Comparison of ENCODE assay signal across 1 cellular context in genomic region chr1:12191242-12192032, GRCh38.
A peak's percentile ranks its signal among the peaks of the same experiment; 100 is the strongest.
TF ChIP-seq lines count a peak whose summit lies in the region.

No MANE protein-coding gene starts in this region.

TF ChIP-seq in HEK293, 187 proteins besides CTCF, POLR2A, EP300 and RAD21 (continued from another document):
- TF ChIP-seq, protein P1, sequence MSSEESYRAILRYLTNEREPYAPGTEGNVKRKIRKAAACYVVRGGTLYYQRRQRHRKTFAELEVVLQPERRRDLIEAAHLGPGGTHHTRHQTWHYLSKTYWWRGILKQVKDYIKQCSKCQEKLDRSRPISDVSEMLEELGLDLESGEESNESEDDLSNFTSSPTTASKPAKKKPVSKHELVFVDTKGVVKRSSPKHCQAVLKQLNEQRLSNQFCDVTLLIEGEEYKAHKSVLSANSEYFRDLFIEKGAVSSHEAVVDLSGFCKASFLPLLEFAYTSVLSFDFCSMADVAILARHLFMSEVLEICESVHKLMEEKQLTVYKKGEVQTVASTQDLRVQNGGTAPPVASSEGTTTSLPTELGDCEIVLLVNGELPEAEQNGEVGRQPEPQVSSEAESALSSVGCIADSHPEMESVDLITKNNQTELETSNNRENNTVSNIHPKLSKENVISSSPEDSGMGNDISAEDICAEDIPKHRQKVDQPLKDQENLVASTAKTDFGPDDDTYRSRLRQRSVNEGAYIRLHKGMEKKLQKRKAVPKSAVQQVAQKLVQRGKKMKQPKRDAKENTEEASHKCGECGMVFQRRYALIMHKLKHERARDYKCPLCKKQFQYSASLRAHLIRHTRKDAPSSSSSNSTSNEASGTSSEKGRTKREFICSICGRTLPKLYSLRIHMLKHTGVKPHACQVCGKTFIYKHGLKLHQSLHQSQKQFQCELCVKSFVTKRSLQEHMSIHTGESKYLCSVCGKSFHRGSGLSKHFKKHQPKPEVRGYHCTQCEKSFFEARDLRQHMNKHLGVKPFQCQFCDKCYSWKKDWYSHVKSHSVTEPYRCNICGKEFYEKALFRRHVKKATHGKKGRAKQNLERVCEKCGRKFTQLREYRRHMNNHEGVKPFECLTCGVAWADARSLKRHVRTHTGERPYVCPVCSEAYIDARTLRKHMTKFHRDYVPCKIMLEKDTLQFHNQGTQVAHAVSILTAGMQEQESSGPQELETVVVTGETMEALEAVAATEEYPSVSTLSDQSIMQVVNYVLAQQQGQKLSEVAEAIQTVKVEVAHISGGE (tag by site-specific recombination; conservative IDR thresholded peaks at IDR 0.05; ENCODE audit: low read depth) = no peak
- TF ChIP-seq, protein P2, sequence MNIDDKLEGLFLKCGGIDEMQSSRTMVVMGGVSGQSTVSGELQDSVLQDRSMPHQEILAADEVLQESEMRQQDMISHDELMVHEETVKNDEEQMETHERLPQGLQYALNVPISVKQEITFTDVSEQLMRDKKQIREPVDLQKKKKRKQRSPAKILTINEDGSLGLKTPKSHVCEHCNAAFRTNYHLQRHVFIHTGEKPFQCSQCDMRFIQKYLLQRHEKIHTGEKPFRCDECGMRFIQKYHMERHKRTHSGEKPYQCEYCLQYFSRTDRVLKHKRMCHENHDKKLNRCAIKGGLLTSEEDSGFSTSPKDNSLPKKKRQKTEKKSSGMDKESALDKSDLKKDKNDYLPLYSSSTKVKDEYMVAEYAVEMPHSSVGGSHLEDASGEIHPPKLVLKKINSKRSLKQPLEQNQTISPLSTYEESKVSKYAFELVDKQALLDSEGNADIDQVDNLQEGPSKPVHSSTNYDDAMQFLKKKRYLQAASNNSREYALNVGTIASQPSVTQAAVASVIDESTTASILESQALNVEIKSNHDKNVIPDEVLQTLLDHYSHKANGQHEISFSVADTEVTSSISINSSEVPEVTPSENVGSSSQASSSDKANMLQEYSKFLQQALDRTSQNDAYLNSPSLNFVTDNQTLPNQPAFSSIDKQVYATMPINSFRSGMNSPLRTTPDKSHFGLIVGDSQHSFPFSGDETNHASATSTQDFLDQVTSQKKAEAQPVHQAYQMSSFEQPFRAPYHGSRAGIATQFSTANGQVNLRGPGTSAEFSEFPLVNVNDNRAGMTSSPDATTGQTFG (tag by site-specific recombination; IDR thresholded peaks at IDR 0.05; ENCODE audit: borderline replicate concordance) = no peak
- TF ChIP-seq ZNF202 (tag by site-specific recombination; IDR thresholded peaks at IDR 0.05; ENCODE audit: borderline replicate concordance) (no peak), ZNF324 (tag by site-specific recombination; IDR thresholded peaks at IDR 0.05) (no peak), ZNF354C (tag by site-specific recombination; IDR thresholded peaks at IDR 0.05; ENCODE audit: borderline replicate concordance, low read depth) (no peak), ZFP69B (tag by site-specific recombination; IDR thresholded peaks at IDR 0.05) (no peak), ZNF366 (tag by site-specific recombination; conservative IDR thresholded peaks at IDR 0.05) (no peak), ZNF600 (tag by site-specific recombination; IDR thresholded peaks at IDR 0.05) (peak; percentile 38; the same call in 1 of the 2 replicates), ZBTB20 (tag by site-specific recombination; IDR thresholded peaks at IDR 0.05) (no peak), ZNF777 (tag by site-specific recombination; IDR thresholded peaks at IDR 0.05; ENCODE audit: borderline replicate concordance) (no peak), ZNF843 (tag by site-specific recombination; IDR thresholded peaks at IDR 0.05) (no peak), ZNF624 (tag by site-specific recombination; IDR thresholded peaks at IDR 0.05) (no peak), ZNF335 (tag by site-specific recombination; conservative IDR thresholded peaks at IDR 0.05) (no peak), ZFHX2 (tag by site-specific recombination; conservative IDR thresholded peaks at IDR 0.05) (peak; percentile 56), RBAK (tag by site-specific recombination; IDR thresholded peaks at IDR 0.05) (no peak), GLIS1 (tag by site-specific recombination; IDR thresholded peaks at IDR 0.05) (peak; percentile 29; the same call in 1 of the 2 replicates), ZNF302 (tag by site-specific recombination; IDR thresholded peaks at IDR 0.05; ENCODE audit: low read depth) (no peak), ZNF341 (tag by site-specific recombination; IDR thresholded peaks at IDR 0.05; ENCODE audit: low read depth) (peak; percentile 96), ZNF560 (tag by site-specific recombination; IDR thresholded peaks at IDR 0.05; ENCODE audit: borderline replicate concordance) (no peak), PRDM1 (tag by site-specific recombination; IDR thresholded peaks at IDR 0.05) (no peak), ZNF248 (tag by site-specific recombination; IDR thresholded peaks at IDR 0.05) (no peak), ZNF704 (tag by site-specific recombination; IDR thresholded peaks at IDR 0.05) (no peak), ZNF404 (tag by site-specific recombination; IDR thresholded peaks at IDR 0.05) (no peak), ZNF449 (tag by site-specific recombination; IDR thresholded peaks at IDR 0.05) (no peak), ZNF394 (tag by site-specific recombination; IDR thresholded peaks at IDR 0.05; ENCODE audit: borderline replicate concordance) (peak; percentile 71; the same call in 1 of the 2 replicates), OSR2 (tag by site-specific recombination; IDR thresholded peaks at IDR 0.05) (no peak), ZFP3 (tag by site-specific recombination; IDR thresholded peaks at IDR 0.05; ENCODE audit: low read depth) (no peak), ZIC2 (tag by site-specific recombination; IDR thresholded peaks at IDR 0.05) (no peak), ZNF660 (tag by site-specific recombination; IDR thresholded peaks at IDR 0.05) (no peak), HOXD13 (CRISPR knock-in tag; IDR thresholded peaks at IDR 0.05; ENCODE audit: borderline replicate concordance) (no peak), KLF16 (tag by site-specific recombination; IDR thresholded peaks at IDR 0.05) (no peak), ZNF610 (tag by site-specific recombination; IDR thresholded peaks at IDR 0.05; ENCODE audit: borderline replicate concordance) (no peak), ZNF549 (tag by site-specific recombination; IDR thresholded peaks at IDR 0.05) (no peak), HOXC10 (CRISPR knock-in tag; IDR thresholded peaks at IDR 0.05) (no peak), EGR2 (tag by site-specific recombination; IDR thresholded peaks at IDR 0.05; ENCODE audit: low read depth) (peak; percentile 78), YY1 (tag by site-specific recombination; IDR thresholded peaks at IDR 0.05) (no peak)
- TF ChIP-seq, protein P3, sequence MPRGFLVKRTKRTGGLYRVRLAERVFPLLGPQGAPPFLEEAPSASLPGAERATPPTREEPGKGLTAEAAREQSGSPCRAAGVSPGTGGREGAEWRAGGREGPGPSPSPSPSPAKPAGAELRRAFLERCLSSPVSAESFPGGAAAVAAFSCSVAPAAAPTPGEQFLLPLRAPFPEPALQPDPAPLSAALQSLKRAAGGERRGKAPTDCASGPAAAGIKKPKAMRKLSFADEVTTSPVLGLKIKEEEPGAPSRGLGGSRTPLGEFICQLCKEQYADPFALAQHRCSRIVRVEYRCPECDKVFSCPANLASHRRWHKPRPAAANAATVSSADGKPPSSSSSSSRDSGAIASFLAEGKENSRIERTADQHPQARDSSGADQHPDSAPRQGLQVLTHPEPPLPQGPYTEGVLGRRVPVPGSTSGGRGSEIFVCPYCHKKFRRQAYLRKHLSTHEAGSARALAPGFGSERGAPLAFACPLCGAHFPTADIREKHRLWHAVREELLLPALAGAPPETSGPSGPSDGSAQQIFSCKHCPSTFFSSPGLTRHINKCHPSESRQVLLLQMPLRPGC (tag by site-specific recombination; IDR thresholded peaks at IDR 0.05) = no peak
- TF ChIP-seq, protein P4, sequence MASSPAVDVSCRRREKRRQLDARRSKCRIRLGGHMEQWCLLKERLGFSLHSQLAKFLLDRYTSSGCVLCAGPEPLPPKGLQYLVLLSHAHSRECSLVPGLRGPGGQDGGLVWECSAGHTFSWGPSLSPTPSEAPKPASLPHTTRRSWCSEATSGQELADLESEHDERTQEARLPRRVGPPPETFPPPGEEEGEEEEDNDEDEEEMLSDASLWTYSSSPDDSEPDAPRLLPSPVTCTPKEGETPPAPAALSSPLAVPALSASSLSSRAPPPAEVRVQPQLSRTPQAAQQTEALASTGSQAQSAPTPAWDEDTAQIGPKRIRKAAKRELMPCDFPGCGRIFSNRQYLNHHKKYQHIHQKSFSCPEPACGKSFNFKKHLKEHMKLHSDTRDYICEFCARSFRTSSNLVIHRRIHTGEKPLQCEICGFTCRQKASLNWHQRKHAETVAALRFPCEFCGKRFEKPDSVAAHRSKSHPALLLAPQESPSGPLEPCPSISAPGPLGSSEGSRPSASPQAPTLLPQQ (tag by site-specific recombination; IDR thresholded peaks at IDR 0.05) = no peak
- TF ChIP-seq, protein P5, sequence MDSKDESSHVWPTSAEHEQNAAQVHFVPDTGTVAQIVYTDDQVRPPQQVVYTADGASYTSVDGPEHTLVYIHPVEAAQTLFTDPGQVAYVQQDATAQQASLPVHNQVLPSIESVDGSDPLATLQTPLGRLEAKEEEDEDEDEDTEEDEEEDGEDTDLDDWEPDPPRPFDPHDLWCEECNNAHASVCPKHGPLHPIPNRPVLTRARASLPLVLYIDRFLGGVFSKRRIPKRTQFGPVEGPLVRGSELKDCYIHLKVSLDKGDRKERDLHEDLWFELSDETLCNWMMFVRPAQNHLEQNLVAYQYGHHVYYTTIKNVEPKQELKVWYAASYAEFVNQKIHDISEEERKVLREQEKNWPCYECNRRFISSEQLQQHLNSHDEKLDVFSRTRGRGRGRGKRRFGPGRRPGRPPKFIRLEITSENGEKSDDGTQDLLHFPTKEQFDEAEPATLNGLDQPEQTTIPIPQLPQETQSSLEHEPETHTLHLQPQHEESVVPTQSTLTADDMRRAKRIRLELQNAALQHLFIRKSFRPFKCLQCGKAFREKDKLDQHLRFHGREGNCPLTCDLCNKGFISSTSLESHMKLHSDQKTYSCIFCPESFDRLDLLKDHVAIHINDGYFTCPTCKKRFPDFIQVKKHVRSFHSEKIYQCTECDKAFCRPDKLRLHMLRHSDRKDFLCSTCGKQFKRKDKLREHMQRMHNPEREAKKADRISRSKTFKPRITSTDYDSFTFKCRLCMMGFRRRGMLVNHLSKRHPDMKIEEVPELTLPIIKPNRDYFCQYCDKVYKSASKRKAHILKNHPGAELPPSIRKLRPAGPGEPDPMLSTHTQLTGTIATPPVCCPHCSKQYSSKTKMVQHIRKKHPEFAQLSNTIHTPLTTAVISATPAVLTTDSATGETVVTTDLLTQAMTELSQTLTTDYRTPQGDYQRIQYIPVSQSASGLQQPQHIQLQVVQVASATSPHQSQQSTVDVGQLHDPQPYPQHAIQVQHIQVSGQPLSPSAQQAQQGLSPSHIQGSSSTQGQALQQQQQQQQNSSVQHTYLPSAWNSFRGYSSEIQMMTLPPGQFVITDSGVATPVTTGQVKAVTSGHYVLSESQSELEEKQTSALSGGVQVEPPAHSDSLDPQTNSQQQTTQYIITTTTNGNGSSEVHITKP (tag by site-specific recombination; IDR thresholded peaks at IDR 0.05) = no peak
